ENCODE assay signal across 9 cellular contexts in genomic region chr22:24996420-24996952, GRCh38. TPM values are rescaled to one million over a fixed set of nuclear protein-coding genes. Genes with fewer than 3 reads are reported as not detected.
DNase-seq lines count a peak whose midpoint lies in the region; ATAC-seq and TF ChIP-seq lines count a peak whose summit lies in the region.
"Had no signal": no experiment of that assay in that cellular context is flagged by ENCODE, and none has a peak within 500 bp of the region (broad histone marks: within the 10 kb centered on the region; RNA-seq: fewer than 3 reads in every experiment).

No MANE protein-coding gene starts in this region.

- TF ChIP-seq CTCF in GM13976 (IDR thresholded peaks at IDR 0.05; ENCODE audit: borderline replicate concordance, control extremely low read depth, extremely low read depth, insufficient read depth, missing control alignments), result no peak

- H3K27me3 ChIP-seq in SJCRH30, result 0 out of 2 replicates have a peak, but pooled peaks cover 3% of the 10 kb centered on the region

- in situ Hi-C loops in GM13976 (cut with MboI; ENCODE audit: low sequenced_read_pairs, unreplicated experiment), result no loop called here

- H3K4me3 ChIP-seq in SJCRH30, result no peak overlapping the region

- H3K36me3 ChIP-seq in SJCRH30, result no peaks in the 10 kb centered on the region

- H3K4me1 ChIP-seq in SJCRH30, result peaks cover 15% of the 10 kb centered on the region

- peak; percentile 80 to 87 for ATAC-seq in left cardiac atrium

- no peak overlapping the region for H3K27ac ChIP-seq in SJCRH30

- DNase-seq in DMS 273 (lab: John Stamatoyannopoulos, UW; ENCODE audit: unreplicated experiment), result peak; percentile 32
- no peak for DNase-seq in DMS 273 treated with DMSO at 0.1 percent for 48 hours (lab: John Stamatoyannopoulos, UW)
- DNase-seq in SJCRH30, result peak; percentile 79 to 87
- DNase-seq in left cardiac atrium, result peak; percentile 44
- DNase-seq in stromal cell of bone marrow (ENCODE audit: low read depth), result peak; percentile 58
- DNase-seq in NCI-H1092 (lab: John Stamatoyannopoulos, UW), result no peak
- no peak for DNase-seq in RKO (ENCODE audit: low spot score)
- DNase-seq in GM13976 (ENCODE audit: low spot score), result no peak

- intact Hi-C loops in left cardiac atrium (cut with DNase I), result loop anchor here in 1 of 2 donors (1.0 kb wide), 1 partner anchor 11 kb away; no protein-coding TSS in a partner anchor

- H3K9me3 ChIP-seq in SJCRH30 (replicated peaks), result no peaks in the 10 kb centered on the region

RNA-seq across cellular contexts. Expression of gene KIAA1671, which starts 44.0 kb away (rescaled TPM):
- total RNA-seq in SJCRH30 (2014; rRNA removed; shearing (Covaris generic)), result 19.7 and 20.4 TPM in 2 replicates
- 10 to 100 TPM; 18.2 to 20.7 TPM for total RNA-seq in left cardiac atrium

RNA-seq across cellular contexts. Expression of gene LHFPL7, which starts 50.0 kb away (rescaled TPM):
- not detected in 2 replicates for total RNA-seq in SJCRH30 (2014; rRNA removed; shearing (Covaris generic))
- total RNA-seq in left cardiac atrium, result not detected
- total RNA-seq: T-helper 2 cell treated with Interferon-gamma antibody and Interleukin-4, amounts not matched to agents 100 ng/mL and 5 ng/mL, for 36 hours had no signal

Comparison
In these comparisons a context has a peak if more than half of its experiments do, and no peak if none do; other contexts are left out.
1. DNase-seq: peak in DMS 273 (single experiment), SJCRH30 (2 of 2), left cardiac atrium (single experiment) and stromal cell of bone marrow (single experiment); none in DMS 273 treated with DMSO at 0.1 percent for 48 hours (single experiment), NCI-H1092 (single experiment), RKO (single experiment) and GM13976 (single experiment).